8 cellular contexts compared by ENCODE assay signal in genomic region chr2:12456293-12457151, GRCh38.
A peak's percentile ranks its signal among the peaks of the same experiment; 100 is the strongest.
DNase-seq lines count a peak whose midpoint lies in the region; ATAC-seq and TF ChIP-seq lines count a peak whose summit lies in the region.

No MANE protein-coding gene starts in this region.

- in situ Hi-C loops in ACHN (cut with HindIII; ENCODE audit: low pct_ligation_motif_present, low pct_unique_long_range_greater_than_20kb, low sequenced_read_pairs), result no loop called here

- peak overlapping the region; percentile 88 for H3K27ac Mint-ChIP-seq in activated T-helper 17 cell treated with anti-CD3 and anti-CD28 coated beads, Interleukin-2, amount 50 U/mL, for 72 hours

- H3K4me3 ChIP-seq in retinal pigment epithelial cell (ENCODE audit: low read length), result no peak overlapping the region

- peak; percentile 87 for ATAC-seq in GM18870 (IDR thresholded peaks at IDR 0.05; ENCODE audit: unreplicated experiment)
- peak; percentile 92 for ATAC-seq in HG03139 (IDR thresholded peaks at IDR 0.05; ENCODE audit: unreplicated experiment)
- ATAC-seq in activated T-helper 17 cell treated with anti-CD3 and anti-CD28 coated beads, Interleukin-2, amount 50 U/mL, for 72 hours (replicated peaks), result peak; percentile 96

- DNase-seq in ACHN (peak; percentile 39), RPMI8226 (peak; percentile 18), globus pallidus (ENCODE audit: low spot score) (peak; percentile 54), retinal pigment epithelial cell (ENCODE audit: low read depth) (peak; percentile 66)
- no peak for DNase-seq in effector CD8-positive, alpha-beta T cell (lab: John Stamatoyannopoulos, UW)

- no peaks in the 10 kb centered on the region for H3K36me3 Mint-ChIP-seq in activated T-helper 17 cell treated with anti-CD3 and anti-CD28 coated beads, Interleukin-2, amount 50 U/mL, for 72 hours (ENCODE audit: low read depth)

- TF ChIP-seq CTCF in retinal pigment epithelial cell (conservative IDR thresholded peaks at IDR 0.05; ENCODE audit: low read depth, low read length), result no peak

- peaks cover 25% of the 10 kb centered on the region for H3K4me1 Mint-ChIP-seq in activated T-helper 17 cell treated with anti-CD3 and anti-CD28 coated beads, Interleukin-2, amount 50 U/mL, for 72 hours

- no peaks in the 10 kb centered on the region for H3K27me3 Mint-ChIP-seq in activated T-helper 17 cell treated with anti-CD3 and anti-CD28 coated beads, Interleukin-2, amount 50 U/mL, for 72 hours

- H3K4me3 Mint-ChIP-seq in activated T-helper 17 cell treated with anti-CD3 and anti-CD28 coated beads, Interleukin-2, amount 50 U/mL, for 72 hours, result peak overlapping the region; percentile 81

- no peaks in the 10 kb centered on the region for H3K9me3 Mint-ChIP-seq in activated T-helper 17 cell treated with anti-CD3 and anti-CD28 coated beads, Interleukin-2, amount 50 U/mL, for 72 hours
